In the genomic region with DNA sequence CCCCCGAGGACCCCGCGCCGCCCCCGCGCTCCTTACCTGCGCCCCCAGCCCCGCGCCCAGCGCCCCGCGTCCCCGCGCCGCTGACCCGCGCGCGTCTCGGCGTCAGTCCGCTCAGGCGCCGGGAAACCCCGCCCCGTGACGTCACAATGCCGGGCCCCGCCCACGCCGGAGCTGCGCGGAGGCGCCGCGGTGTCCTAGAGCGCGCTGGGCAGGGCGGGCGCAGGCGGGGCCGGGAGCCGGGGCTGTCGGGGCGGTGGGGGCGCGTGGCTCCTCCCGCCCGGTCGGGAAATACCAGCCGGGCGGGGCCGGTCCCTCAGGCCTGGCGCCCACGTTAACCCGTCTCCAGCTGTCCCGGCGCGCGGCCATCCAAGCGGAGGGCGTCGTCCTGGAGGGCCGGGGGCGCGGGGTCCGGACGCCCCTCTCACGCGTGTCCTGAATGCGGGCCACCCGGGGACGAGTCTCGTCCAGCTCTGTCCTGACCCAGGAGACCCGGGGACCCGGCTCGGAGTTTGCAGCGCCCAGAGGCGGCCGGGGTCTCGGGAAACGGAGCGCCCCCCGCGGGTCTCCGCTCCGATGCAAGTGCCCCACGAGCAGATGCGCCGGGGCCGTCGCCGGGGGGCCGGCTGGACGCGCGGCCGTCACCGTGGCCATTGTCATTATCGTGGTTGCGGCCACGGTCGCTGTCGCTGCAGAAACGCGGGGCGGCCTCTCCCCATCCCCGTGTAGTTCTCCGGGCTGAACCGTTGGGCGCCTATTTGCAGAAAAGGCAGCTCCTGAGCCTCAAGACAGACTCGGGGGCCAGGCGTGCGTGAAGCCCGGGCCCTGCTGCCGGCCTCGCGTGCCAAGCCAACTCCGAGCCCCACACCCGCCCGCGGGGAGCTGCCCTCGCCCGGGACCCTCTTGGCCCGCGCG, we compare ENCODE assay signal across 1 cellular context.
TF ChIP-seq lines count a peak whose summit lies in the region.

A gene (minus strand): TSS at position 109 of the 912 bp plus-strand sequence. CDS start 727 bp downstream, outside the sequence.

TF ChIP-seq in HepG2, 621 proteins besides CTCF, POLR2A, EP300 and RAD21 (continued from another document and continues in another):
- TF ChIP-seq, protein P1, sequence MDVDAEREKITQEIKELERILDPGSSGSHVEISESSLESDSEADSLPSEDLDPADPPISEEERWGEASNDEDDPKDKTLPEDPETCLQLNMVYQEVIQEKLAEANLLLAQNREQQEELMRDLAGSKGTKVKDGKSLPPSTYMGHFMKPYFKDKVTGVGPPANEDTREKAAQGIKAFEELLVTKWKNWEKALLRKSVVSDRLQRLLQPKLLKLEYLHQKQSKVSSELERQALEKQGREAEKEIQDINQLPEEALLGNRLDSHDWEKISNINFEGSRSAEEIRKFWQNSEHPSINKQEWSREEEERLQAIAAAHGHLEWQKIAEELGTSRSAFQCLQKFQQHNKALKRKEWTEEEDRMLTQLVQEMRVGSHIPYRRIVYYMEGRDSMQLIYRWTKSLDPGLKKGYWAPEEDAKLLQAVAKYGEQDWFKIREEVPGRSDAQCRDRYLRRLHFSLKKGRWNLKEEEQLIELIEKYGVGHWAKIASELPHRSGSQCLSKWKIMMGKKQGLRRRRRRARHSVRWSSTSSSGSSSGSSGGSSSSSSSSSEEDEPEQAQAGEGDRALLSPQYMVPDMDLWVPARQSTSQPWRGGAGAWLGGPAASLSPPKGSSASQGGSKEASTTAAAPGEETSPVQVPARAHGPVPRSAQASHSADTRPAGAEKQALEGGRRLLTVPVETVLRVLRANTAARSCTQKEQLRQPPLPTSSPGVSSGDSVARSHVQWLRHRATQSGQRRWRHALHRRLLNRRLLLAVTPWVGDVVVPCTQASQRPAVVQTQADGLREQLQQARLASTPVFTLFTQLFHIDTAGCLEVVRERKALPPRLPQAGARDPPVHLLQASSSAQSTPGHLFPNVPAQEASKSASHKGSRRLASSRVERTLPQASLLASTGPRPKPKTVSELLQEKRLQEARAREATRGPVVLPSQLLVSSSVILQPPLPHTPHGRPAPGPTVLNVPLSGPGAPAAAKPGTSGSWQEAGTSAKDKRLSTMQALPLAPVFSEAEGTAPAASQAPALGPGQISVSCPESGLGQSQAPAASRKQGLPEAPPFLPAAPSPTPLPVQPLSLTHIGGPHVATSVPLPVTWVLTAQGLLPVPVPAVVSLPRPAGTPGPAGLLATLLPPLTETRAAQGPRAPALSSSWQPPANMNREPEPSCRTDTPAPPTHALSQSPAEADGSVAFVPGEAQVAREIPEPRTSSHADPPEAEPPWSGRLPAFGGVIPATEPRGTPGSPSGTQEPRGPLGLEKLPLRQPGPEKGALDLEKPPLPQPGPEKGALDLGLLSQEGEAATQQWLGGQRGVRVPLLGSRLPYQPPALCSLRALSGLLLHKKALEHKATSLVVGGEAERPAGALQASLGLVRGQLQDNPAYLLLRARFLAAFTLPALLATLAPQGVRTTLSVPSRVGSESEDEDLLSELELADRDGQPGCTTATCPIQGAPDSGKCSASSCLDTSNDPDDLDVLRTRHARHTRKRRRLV (CRISPR knock-in tag; IDR thresholded peaks at IDR 0.05) = no peak
- TF ChIP-seq, protein P2, sequence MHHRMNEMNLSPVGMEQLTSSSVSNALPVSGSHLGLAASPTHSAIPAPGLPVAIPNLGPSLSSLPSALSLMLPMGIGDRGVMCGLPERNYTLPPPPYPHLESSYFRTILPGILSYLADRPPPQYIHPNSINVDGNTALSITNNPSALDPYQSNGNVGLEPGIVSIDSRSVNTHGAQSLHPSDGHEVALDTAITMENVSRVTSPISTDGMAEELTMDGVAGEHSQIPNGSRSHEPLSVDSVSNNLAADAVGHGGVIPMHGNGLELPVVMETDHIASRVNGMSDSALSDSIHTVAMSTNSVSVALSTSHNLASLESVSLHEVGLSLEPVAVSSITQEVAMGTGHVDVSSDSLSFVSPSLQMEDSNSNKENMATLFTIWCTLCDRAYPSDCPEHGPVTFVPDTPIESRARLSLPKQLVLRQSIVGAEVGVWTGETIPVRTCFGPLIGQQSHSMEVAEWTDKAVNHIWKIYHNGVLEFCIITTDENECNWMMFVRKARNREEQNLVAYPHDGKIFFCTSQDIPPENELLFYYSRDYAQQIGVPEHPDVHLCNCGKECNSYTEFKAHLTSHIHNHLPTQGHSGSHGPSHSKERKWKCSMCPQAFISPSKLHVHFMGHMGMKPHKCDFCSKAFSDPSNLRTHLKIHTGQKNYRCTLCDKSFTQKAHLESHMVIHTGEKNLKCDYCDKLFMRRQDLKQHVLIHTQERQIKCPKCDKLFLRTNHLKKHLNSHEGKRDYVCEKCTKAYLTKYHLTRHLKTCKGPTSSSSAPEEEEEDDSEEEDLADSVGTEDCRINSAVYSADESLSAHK (CRISPR knock-in tag; IDR thresholded peaks at IDR 0.05; ENCODE audit: borderline replicate concordance) = no peak
- TF ChIP-seq, protein P3, sequence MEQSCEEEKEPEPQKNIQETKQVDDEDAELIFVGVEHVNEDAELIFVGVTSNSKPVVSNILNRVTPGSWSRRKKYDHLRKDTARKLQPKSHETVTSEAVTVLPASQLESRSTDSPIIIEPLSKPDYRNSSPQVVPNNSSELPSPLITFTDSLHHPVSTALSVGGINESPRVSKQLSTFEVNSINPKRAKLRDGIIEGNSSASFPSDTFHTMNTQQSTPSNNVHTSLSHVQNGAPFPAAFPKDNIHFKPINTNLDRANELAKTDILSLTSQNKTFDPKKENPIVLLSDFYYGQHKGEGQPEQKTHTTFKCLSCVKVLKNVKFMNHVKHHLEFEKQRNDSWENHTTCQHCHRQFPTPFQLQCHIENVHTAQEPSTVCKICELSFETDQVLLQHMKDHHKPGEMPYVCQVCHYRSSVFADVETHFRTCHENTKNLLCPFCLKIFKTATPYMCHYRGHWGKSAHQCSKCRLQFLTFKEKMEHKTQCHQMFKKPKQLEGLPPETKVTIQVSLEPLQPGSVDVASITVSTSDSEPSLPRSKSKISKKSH (CRISPR knock-in tag; IDR thresholded peaks at IDR 0.05; ENCODE audit: borderline replicate concordance) = no peak
- TF ChIP-seq, protein P4, sequence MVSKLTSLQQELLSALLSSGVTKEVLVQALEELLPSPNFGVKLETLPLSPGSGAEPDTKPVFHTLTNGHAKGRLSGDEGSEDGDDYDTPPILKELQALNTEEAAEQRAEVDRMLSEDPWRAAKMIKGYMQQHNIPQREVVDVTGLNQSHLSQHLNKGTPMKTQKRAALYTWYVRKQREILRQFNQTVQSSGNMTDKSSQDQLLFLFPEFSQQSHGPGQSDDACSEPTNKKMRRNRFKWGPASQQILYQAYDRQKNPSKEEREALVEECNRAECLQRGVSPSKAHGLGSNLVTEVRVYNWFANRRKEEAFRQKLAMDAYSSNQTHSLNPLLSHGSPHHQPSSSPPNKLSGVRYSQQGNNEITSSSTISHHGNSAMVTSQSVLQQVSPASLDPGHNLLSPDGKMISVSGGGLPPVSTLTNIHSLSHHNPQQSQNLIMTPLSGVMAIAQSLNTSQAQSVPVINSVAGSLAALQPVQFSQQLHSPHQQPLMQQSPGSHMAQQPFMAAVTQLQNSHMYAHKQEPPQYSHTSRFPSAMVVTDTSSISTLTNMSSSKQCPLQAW (CRISPR knock-in tag; IDR thresholded peaks at IDR 0.05) = no peak
- TF ChIP-seq, protein P5, sequence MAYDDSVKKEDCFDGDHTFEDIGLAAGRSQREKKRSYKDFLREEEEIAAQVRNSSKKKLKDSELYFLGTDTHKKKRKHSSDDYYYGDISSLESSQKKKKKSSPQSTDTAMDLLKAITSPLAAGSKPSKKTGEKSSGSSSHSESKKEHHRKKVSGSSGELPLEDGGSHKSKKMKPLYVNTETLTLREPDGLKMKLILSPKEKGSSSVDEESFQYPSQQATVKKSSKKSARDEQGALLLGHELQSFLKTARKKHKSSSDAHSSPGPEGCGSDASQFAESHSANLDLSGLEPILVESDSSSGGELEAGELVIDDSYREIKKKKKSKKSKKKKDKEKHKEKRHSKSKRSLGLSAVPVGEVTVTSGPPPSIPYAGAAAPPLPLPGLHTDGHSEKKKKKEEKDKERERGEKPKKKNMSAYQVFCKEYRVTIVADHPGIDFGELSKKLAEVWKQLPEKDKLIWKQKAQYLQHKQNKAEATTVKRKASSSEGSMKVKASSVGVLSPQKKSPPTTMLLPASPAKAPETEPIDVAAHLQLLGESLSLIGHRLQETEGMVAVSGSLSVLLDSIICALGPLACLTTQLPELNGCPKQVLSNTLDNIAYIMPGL (CRISPR knock-in tag; IDR thresholded peaks at IDR 0.05; ENCODE audit: borderline replicate concordance in 1 of 2, low read depth in 1 of 2) = peak; percentile 24 to 49; a peak in 1 of 4 replicates
- TF ChIP-seq MTF2 (CRISPR knock-in tag; IDR thresholded peaks at IDR 0.05; ENCODE audit: borderline replicate concordance) = no peak
- TF ChIP-seq, protein P6, sequence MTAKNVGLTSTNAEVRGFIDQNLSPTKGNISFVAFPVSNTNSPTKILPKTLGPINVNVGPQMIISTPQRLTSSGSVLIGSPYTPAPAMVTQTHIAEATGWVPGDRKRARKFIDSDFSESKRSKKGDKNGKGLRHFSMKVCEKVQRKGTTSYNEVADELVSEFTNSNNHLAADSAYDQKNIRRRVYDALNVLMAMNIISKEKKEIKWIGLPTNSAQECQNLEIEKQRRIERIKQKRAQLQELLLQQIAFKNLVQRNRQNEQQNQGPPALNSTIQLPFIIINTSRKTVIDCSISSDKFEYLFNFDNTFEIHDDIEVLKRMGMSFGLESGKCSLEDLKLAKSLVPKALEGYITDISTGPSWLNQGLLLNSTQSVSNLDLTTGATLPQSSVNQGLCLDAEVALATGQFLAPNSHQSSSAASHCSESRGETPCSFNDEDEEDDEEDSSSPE (CRISPR knock-in tag; IDR thresholded peaks at IDR 0.05) = no peak
- no peak for TF ChIP-seq ESRRA (CRISPR knock-in tag; IDR thresholded peaks at IDR 0.05; ENCODE audit: low read depth)
- no peak for TF ChIP-seq RBM22 (optimal IDR thresholded peaks at IDR 0.05; ENCODE audit: low read length)
- TF ChIP-seq, protein P7, sequence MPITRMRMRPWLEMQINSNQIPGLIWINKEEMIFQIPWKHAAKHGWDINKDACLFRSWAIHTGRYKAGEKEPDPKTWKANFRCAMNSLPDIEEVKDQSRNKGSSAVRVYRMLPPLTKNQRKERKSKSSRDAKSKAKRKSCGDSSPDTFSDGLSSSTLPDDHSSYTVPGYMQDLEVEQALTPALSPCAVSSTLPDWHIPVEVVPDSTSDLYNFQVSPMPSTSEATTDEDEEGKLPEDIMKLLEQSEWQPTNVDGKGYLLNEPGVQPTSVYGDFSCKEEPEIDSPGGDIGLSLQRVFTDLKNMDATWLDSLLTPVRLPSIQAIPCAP (CRISPR knock-in tag; IDR thresholded peaks at IDR 0.05; ENCODE audit: low read depth) = no peak
- no peak for TF ChIP-seq NFE2L1 (CRISPR knock-in tag; IDR thresholded peaks at IDR 0.05; ENCODE audit: borderline replicate concordance)
- TF ChIP-seq JUN (CRISPR knock-in tag; IDR thresholded peaks at IDR 0.05) = no peak
- no peak for TF ChIP-seq ZNF230 (CRISPR knock-in tag; IDR thresholded peaks at IDR 0.05)
- 0 out of 2 replicates have a peak, but pooled peaks have one; percentile 28 for TF ChIP-seq REPIN1 (CRISPR knock-in tag; IDR thresholded peaks at IDR 0.05; ENCODE audit: borderline replicate concordance, low read depth)
- TF ChIP-seq ZNF546 (CRISPR knock-in tag; conservative IDR thresholded peaks at IDR 0.05) = no peak
- TF ChIP-seq MTA1 (CRISPR knock-in tag; IDR thresholded peaks at IDR 0.05; ENCODE audit: borderline replicate concordance) = no peak
- no peak for TF ChIP-seq ZNF10 (CRISPR knock-in tag; IDR thresholded peaks at IDR 0.05; ENCODE audit: borderline replicate concordance, low read depth)
- TF ChIP-seq FOXJ3 (CRISPR knock-in tag; IDR thresholded peaks at IDR 0.05; ENCODE audit: borderline replicate concordance) = no peak
- TF ChIP-seq ZNF614 (CRISPR knock-in tag; IDR thresholded peaks at IDR 0.05; ENCODE audit: borderline replicate concordance) = no peak
- TF ChIP-seq ARHGAP35 (CRISPR knock-in tag; IDR thresholded peaks at IDR 0.05; ENCODE audit: borderline replicate concordance) = no peak; the same call in 1 of the 2 replicates
- TF ChIP-seq ZNF446 (CRISPR knock-in tag; IDR thresholded peaks at IDR 0.05) = no peak
- no peak for TF ChIP-seq U2AF1 (optimal IDR thresholded peaks at IDR 0.05; ENCODE audit: low read depth, low read length)
- TF ChIP-seq ZNF337 (CRISPR knock-in tag; IDR thresholded peaks at IDR 0.05; ENCODE audit: borderline replicate concordance, low read depth) = no peak
- TF ChIP-seq, protein P8, sequence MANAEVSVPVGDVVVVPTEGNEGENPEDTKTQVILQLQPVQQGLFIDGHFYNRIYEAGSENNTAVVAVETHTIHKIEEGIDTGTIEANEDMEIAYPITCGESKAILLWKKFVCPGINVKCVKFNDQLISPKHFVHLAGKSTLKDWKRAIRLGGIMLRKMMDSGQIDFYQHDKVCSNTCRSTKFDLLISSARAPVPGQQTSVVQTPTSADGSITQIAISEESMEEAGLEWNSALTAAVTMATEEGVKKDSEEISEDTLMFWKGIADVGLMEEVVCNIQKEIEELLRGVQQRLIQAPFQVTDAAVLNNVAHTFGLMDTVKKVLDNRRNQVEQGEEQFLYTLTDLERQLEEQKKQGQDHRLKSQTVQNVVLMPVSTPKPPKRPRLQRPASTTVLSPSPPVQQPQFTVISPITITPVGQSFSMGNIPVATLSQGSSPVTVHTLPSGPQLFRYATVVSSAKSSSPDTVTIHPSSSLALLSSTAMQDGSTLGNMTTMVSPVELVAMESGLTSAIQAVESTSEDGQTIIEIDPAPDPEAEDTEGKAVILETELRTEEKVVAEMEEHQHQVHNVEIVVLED (CRISPR knock-in tag; IDR thresholded peaks at IDR 0.05; ENCODE audit: borderline replicate concordance) = peak; percentile 79
- TF ChIP-seq, protein P9, sequence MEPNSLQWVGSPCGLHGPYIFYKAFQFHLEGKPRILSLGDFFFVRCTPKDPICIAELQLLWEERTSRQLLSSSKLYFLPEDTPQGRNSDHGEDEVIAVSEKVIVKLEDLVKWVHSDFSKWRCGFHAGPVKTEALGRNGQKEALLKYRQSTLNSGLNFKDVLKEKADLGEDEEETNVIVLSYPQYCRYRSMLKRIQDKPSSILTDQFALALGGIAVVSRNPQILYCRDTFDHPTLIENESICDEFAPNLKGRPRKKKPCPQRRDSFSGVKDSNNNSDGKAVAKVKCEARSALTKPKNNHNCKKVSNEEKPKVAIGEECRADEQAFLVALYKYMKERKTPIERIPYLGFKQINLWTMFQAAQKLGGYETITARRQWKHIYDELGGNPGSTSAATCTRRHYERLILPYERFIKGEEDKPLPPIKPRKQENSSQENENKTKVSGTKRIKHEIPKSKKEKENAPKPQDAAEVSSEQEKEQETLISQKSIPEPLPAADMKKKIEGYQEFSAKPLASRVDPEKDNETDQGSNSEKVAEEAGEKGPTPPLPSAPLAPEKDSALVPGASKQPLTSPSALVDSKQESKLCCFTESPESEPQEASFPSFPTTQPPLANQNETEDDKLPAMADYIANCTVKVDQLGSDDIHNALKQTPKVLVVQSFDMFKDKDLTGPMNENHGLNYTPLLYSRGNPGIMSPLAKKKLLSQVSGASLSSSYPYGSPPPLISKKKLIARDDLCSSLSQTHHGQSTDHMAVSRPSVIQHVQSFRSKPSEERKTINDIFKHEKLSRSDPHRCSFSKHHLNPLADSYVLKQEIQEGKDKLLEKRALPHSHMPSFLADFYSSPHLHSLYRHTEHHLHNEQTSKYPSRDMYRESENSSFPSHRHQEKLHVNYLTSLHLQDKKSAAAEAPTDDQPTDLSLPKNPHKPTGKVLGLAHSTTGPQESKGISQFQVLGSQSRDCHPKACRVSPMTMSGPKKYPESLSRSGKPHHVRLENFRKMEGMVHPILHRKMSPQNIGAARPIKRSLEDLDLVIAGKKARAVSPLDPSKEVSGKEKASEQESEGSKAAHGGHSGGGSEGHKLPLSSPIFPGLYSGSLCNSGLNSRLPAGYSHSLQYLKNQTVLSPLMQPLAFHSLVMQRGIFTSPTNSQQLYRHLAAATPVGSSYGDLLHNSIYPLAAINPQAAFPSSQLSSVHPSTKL (CRISPR knock-in tag; IDR thresholded peaks at IDR 0.05) = peak; percentile 13; the same call in 1 of the 2 replicates
- TF ChIP-seq TMF1 (CRISPR knock-in tag; IDR thresholded peaks at IDR 0.05; ENCODE audit: low read depth) = no peak
